12 cellular contexts compared by ENCODE assay signal in the genomic region with DNA sequence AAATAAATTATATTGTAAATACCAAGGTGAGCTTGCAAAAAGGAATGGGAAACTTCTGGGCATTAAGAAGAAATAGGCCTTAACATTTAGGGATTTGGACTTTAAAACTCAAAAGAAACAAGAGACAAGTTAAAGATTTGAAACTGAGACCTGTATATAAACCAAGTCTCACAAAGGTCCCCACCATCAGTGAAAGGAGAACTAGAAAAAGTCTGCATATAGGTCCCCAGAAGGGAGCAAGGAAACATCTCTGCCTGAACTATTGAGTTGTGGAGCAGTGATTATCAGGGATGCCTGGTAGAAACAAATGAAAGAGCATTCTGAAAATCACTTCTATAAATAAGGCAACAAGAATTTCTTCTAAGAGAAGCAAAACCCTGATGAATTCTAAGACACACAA.
A peak's percentile ranks its signal among the peaks of the same experiment; 100 is the strongest.
DNase-seq lines count a peak whose midpoint lies in the region; ATAC-seq lines count a peak whose summit lies in the region.
"Had no signal": no experiment of that assay in that cellular context is flagged by ENCODE, and none has a peak within 500 bp of the region (broad histone marks: within the 10 kb centered on the region; RNA-seq: fewer than 3 reads in every experiment).

No MANE protein-coding gene starts in this region.

- DNase-seq in activated CD8-positive, alpha-beta memory T cell treated with anti-CD3 and anti-CD28 coated beads for 24 hours = no peak
- DNase-seq in NCI-H146 treated with DMSO at 0.1 percent for 48 hours (lab: John Stamatoyannopoulos, UW; ENCODE audit: unreplicated experiment) = no peak
- DNase-seq in cortex of kidney (lab: John Stamatoyannopoulos, UW) = no peak
- no peak for DNase-seq in NCI-H146 (lab: John Stamatoyannopoulos, UW)
- DNase-seq: head of caudate nucleus; SIG-M5; stimulated activated CD4-positive, alpha-beta T cell treated with anti-CD3 and anti-CD28 coated beads, Interleukin-1b, Interleukin-23, amount 100 ng/mL, for 48 hours; stimulated activated CD8-positive, alpha-beta memory T cell treated with anti-CD3 and anti-CD28 coated beads, Interleukin-4, amount 100 ng/mL, for 48 hours had no signal

- ATAC-seq in GM18861 (IDR thresholded peaks at IDR 0.05; ENCODE audit: unreplicated experiment) (peak; percentile 23), GM21423 (IDR thresholded peaks at IDR 0.05; ENCODE audit: unreplicated experiment) (peak; percentile 41), HG02943 (IDR thresholded peaks at IDR 0.05; ENCODE audit: low read depth, unreplicated experiment) (peak; percentile 51), HG03520 (IDR thresholded peaks at IDR 0.05; ENCODE audit: unreplicated experiment) (peak; percentile 60)
